36 cellular contexts compared by ENCODE assay signal in genomic region chr20:5164645-5165399, GRCh38. TPM values are rescaled to one million over a fixed set of nuclear protein-coding genes. Genes with fewer than 3 reads are reported as not detected.
DNase-seq lines count a peak whose midpoint lies in the region; ATAC-seq, FAIRE-seq and TF ChIP-seq lines count a peak whose summit lies in the region.
"Had no signal": no experiment of that assay in that cellular context is flagged by ENCODE, and none has a peak within 500 bp of the region (broad histone marks: within the 10 kb centered on the region; RNA-seq: fewer than 3 reads in every experiment).

No MANE protein-coding gene starts in this region.

- H3K27me3 Mint-ChIP-seq in naive thymus-derived CD4-positive, alpha-beta T cell: no peaks in the 10 kb centered on the region
- H3K27me3 Mint-ChIP-seq: activated CD4-positive, alpha-beta memory T cell treated with anti-CD3 and anti-CD28 coated beads, Interleukin-2, amount 10 ng/mL, durations not matched to agents 7 days and 5 days; natural killer cell treated with Interleukin-12 subunit alpha and Interleukin-12 subunit beta and Interleukin-15 and Interleukin-18, amount 100 ng/mL, for 72 hours had no signal

- CTCF ChIA-PET in naive thymus-derived CD4-positive, alpha-beta T cell (lab: Charles Lee): no interaction called here

- peaks cover 0 to 9% (median 0%) of the 10 kb centered on the region in 5 donors for H3K36me3 Mint-ChIP-seq in naive thymus-derived CD4-positive, alpha-beta T cell
- H3K36me3 Mint-ChIP-seq: natural killer cell treated with Interleukin-12 subunit alpha and Interleukin-12 subunit beta and Interleukin-15 and Interleukin-18, amount 100 ng/mL, for 72 hours; stimulated activated effector memory CD8-positive, alpha-beta T cell treated with anti-CD3 and anti-CD28 coated beads, Interleukin-12 subunit alpha, Interleukin-12 subunit beta, amount 100 ng/mL, for 72 hours had no signal

- no peak for FAIRE-seq in HTR-8/SVneo (lab: Jason Lieb, UNC)
- FAIRE-seq: colon, GM18507, GM19239, H1, RCC 7860 had no signal

- H3K4me1 Mint-ChIP-seq in naive thymus-derived CD4-positive, alpha-beta T cell: peaks cover 49 to 85% (median 83%) of the 10 kb centered on the region in 7 donors

- no peaks in the 10 kb centered on the region for H3K9me3 ChIP-seq in left ventricle myocardium inferior (replicated peaks)
- no peaks in the 10 kb centered on the region for H3K9me3 ChIP-seq in naive thymus-derived CD4-positive, alpha-beta T cell (ENCODE audit: control insufficient read depth in 2 of 3, low read length in 3 of 3)
- H3K9me3 ChIP-seq: adrenal gland, body of pancreas, MG63, suprapubic skin, uterus had no signal

- no peak for DNase-seq in left ventricle myocardium inferior
- DNase-seq in cardiac septum (ENCODE audit: low spot score): no peak
- DNase-seq in cerebellum (ENCODE audit: low spot score): peak; percentile 35
- no peak for DNase-seq in naive thymus-derived CD4-positive, alpha-beta T cell
- no peak for DNase-seq in foreskin keratinocyte
- no peak for DNase-seq in NCI-H2029 treated with DMSO at 0.1 percent for 48 hours (lab: John Stamatoyannopoulos, UW)
- DNase-seq in activated CD4-positive, CD25-positive, alpha-beta regulatory T cell treated with anti-CD3 and anti-CD28 coated beads, Interleukin-2, amount 50 U/mL, for 72 hours: no peak
- DNase-seq in HTR-8/SVneo (ENCODE audit: insufficient read length, low spot score): no peak
- DNase-seq: activated CD4-positive, alpha-beta memory T cell treated with anti-CD3 and anti-CD28 coated beads, Interleukin-2, amount 10 ng/mL, durations not matched to agents 7 days and 5 days; activated CD4-positive, alpha-beta T cell treated with anti-CD3 and anti-CD28 coated beads for 1 hour; activated CD8-positive, alpha-beta memory T cell treated with anti-CD3 and anti-CD28 coated beads, Interleukin-2, amount 50 U/mL, for 48 hours; activated naive CD4-positive, alpha-beta T cell treated with Interleukin-2 at 50 U/mL for 16 hours; body of pancreas; CD8-positive, alpha-beta memory T cell; effector CD4-positive, alpha-beta T cell; MG63; NCI-H1105; NCI-H2029; NCI-H345; NCI-H748 treated with DMSO at 0.1 percent for 48 hours; occipital lobe; SHP77 treated with DMSO at 0.1 percent for 48 hours; stimulated activated CD4-positive, alpha-beta T cell treated with anti-CD3 and anti-CD28 coated beads, Interleukin-15, amount 100 ng/mL, for 24 hours; uterus had no signal

- intact Hi-C loops in left ventricle myocardium inferior (cut with micrococcal nuclease) (no loop called here), cardiac septum (cut with DNase I) (no loop called here)
- intact Hi-C loops in naive thymus-derived CD4-positive, alpha-beta T cell (cut with micrococcal nuclease): no loop called here

- no peak for ATAC-seq in naive thymus-derived CD4-positive, alpha-beta T cell
- ATAC-seq in foreskin keratinocyte: no peak
- ATAC-seq: body of pancreas; natural killer cell treated with Interleukin-12 subunit alpha and Interleukin-12 subunit beta and Interleukin-15 and Interleukin-18, amount 100 ng/mL, for 72 hours; stimulated activated effector memory CD8-positive, alpha-beta T cell treated with anti-CD3 and anti-CD28 coated beads, Interleukin-12 subunit alpha, Interleukin-12 subunit beta, amount 100 ng/mL, for 72 hours had no signal

- no peak overlapping the region for H3K4me3 ChIP-seq in left ventricle myocardium inferior
- H3K4me3 ChIP-seq in naive thymus-derived CD4-positive, alpha-beta T cell (ENCODE audit: low read length): no peak overlapping the region
- H3K4me3 ChIP-seq: adrenal gland, body of pancreas, MG63, suprapubic skin, uterus had no signal

- H3K27me3 ChIP-seq in left ventricle myocardium inferior (ENCODE audit: low read depth) (no peaks in the 10 kb centered on the region), foreskin keratinocyte (no peaks in the 10 kb centered on the region)
- H3K27me3 ChIP-seq in naive thymus-derived CD4-positive, alpha-beta T cell (ENCODE audit: control insufficient read depth in 2 of 2, insufficient read depth in 2 of 2, low read length in 2 of 2): no peaks in the 10 kb centered on the region
- H3K27me3 ChIP-seq: adrenal gland, body of pancreas, MG63, suprapubic skin, uterus had no signal

- H3K27ac ChIP-seq in left ventricle myocardium inferior (replicated peaks) (peak overlapping the region; percentile 42), foreskin keratinocyte (no peak overlapping the region)
- no peak overlapping the region for H3K27ac ChIP-seq in naive thymus-derived CD4-positive, alpha-beta T cell (ENCODE audit: low read depth, low read length)
- H3K27ac ChIP-seq: adrenal gland, body of pancreas, HL-60, KMS-11, suprapubic skin, uterus had no signal

- H3K36me3 ChIP-seq in left ventricle myocardium inferior: no peaks in the 10 kb centered on the region
- H3K36me3 ChIP-seq in naive thymus-derived CD4-positive, alpha-beta T cell (ENCODE audit: control insufficient read depth in 2 of 3, insufficient read depth in 3 of 3, low read length in 3 of 3): no peaks in the 10 kb centered on the region
- H3K36me3 ChIP-seq: adrenal gland, MG63, suprapubic skin, uterus had no signal

- no peak for TF ChIP-seq CTCF in left ventricle myocardium inferior (IDR thresholded peaks at IDR 0.05; ENCODE audit: borderline replicate concordance)
- no peak for TF ChIP-seq CTCF in foreskin keratinocyte (conservative IDR thresholded peaks at IDR 0.05)

- no peaks in the 10 kb centered on the region for H3K9me3 Mint-ChIP-seq in naive thymus-derived CD4-positive, alpha-beta T cell
- H3K9me3 Mint-ChIP-seq: activated CD4-positive, alpha-beta memory T cell treated with anti-CD3 and anti-CD28 coated beads, Interleukin-2, amount 10 ng/mL, durations not matched to agents 7 days and 5 days; activated T-helper 1 cell treated with anti-CD3 and anti-CD28 coated beads, Interleukin-12 subunit alpha, Interleukin-12 subunit beta, Interleukin-2, Interleukin-4 antibody, amounts not matched to agents 30 ng/mL and 10 ng/mL and 1 ng/mL, durations not matched to agents 14 hours and 24 hours and 36 hours; CD8-positive, alpha-beta memory T cell; natural killer cell treated with Interleukin-12 subunit alpha and Interleukin-12 subunit beta and Interleukin-15 and Interleukin-18, amount 100 ng/mL, for 72 hours; stimulated activated effector memory CD8-positive, alpha-beta T cell treated with anti-CD3 and anti-CD28 coated beads, Interleukin-12 subunit alpha, Interleukin-12 subunit beta, amount 100 ng/mL, for 72 hours had no signal

- H3K4me3 Mint-ChIP-seq in naive thymus-derived CD4-positive, alpha-beta T cell: no peak overlapping the region
- H3K4me3 Mint-ChIP-seq: activated CD4-positive, alpha-beta memory T cell treated with anti-CD3 and anti-CD28 coated beads, Interleukin-2, amount 10 ng/mL, durations not matched to agents 7 days and 5 days; activated T-helper 1 cell treated with anti-CD3 and anti-CD28 coated beads, Interleukin-12 subunit alpha, Interleukin-12 subunit beta, Interleukin-2, Interleukin-4 antibody, amounts not matched to agents 30 ng/mL and 10 ng/mL and 1 ng/mL, durations not matched to agents 14 hours and 24 hours and 36 hours; CD8-positive, alpha-beta memory T cell; natural killer cell treated with Interleukin-12 subunit alpha and Interleukin-12 subunit beta and Interleukin-15 and Interleukin-18, amount 100 ng/mL, for 72 hours; stimulated activated effector memory CD8-positive, alpha-beta T cell treated with anti-CD3 and anti-CD28 coated beads, Interleukin-12 subunit alpha, Interleukin-12 subunit beta, amount 100 ng/mL, for 72 hours had no signal

- H3K27ac Mint-ChIP-seq in naive thymus-derived CD4-positive, alpha-beta T cell: peak overlapping the region in 5 of 9 donors; percentile 5 to 37 (median 8)
- H3K27ac Mint-ChIP-seq: activated CD4-positive, alpha-beta memory T cell treated with anti-CD3 and anti-CD28 coated beads, Interleukin-2, amount 10 ng/mL, durations not matched to agents 7 days and 5 days; activated T-helper 1 cell treated with anti-CD3 and anti-CD28 coated beads, Interleukin-12 subunit alpha, Interleukin-12 subunit beta, Interleukin-2, Interleukin-4 antibody, amounts not matched to agents 30 ng/mL and 10 ng/mL and 1 ng/mL, durations not matched to agents 14 hours and 24 hours and 36 hours had no signal

- H3K4me1 ChIP-seq in left ventricle myocardium inferior: peaks cover 92% of the 10 kb centered on the region
- peaks cover 0 to 21% of the 10 kb centered on the region in 2 donors for H3K4me1 ChIP-seq in naive thymus-derived CD4-positive, alpha-beta T cell (ENCODE audit: control insufficient read depth in 2 of 2, insufficient read depth in 2 of 2, low read length in 2 of 2)
- peaks cover 13% of the 10 kb centered on the region for H3K4me1 ChIP-seq in foreskin keratinocyte
- H3K4me1 ChIP-seq: uterus had no signal

- POLR2A ChIA-PET in naive thymus-derived CD4-positive, alpha-beta T cell (lab: Charles Lee): no interaction called here

RNA-seq across cellular contexts. Expression of gene CDS2, which starts 38.0 kb away (rescaled TPM):
- 79.0 TPM for total RNA-seq in left ventricle myocardium inferior
- 84.0 TPM for total RNA-seq in cardiac septum
- total RNA-seq in cerebellum: 69.6 TPM
- 10 to 100 TPM; 48.3 to 58.3 (median 57.8) TPM for total RNA-seq in naive thymus-derived CD4-positive, alpha-beta T cell
- 10 to 100 TPM; 34.9 to 37.8 TPM for polyA plus RNA-seq in naive thymus-derived CD4-positive, alpha-beta T cell
- total RNA-seq in foreskin keratinocyte: 22.6 and 25.2 TPM in 2 replicates
- 14.0 and 15.9 TPM in 2 replicates for polyA plus RNA-seq in foreskin keratinocyte

RNA-seq across cellular contexts. Expression of gene PCNA, which starts 45.1 kb away (rescaled TPM):
- total RNA-seq in left ventricle myocardium inferior (28.0 TPM), cardiac septum (16.7 TPM), cerebellum (52.4 TPM), foreskin keratinocyte (222 and 256 TPM in 2 replicates)
- 100 to 1,000 TPM in 1 of 5 experiments, 10 to 100 TPM in 4; 21.6 to 392 (median 39.3) TPM for total RNA-seq in naive thymus-derived CD4-positive, alpha-beta T cell
- polyA plus RNA-seq in naive thymus-derived CD4-positive, alpha-beta T cell: 10 to 100 TPM; 48.3 to 67.4 TPM
- polyA plus RNA-seq in foreskin keratinocyte: 209 and 255 TPM in 2 replicates

RNA-seq across cellular contexts. Expression of gene TMEM230, which starts 51.9 kb away (rescaled TPM):
- total RNA-seq in left ventricle myocardium inferior: 83.0 TPM
- total RNA-seq in cardiac septum: 74.9 TPM
- 60.9 TPM for total RNA-seq in cerebellum
- 10 to 100 TPM; 48.5 to 91.7 (median 75.5) TPM for total RNA-seq in naive thymus-derived CD4-positive, alpha-beta T cell
- polyA plus RNA-seq in naive thymus-derived CD4-positive, alpha-beta T cell: 100 to 1,000 TPM; 187 to 192 TPM
- 84.7 and 110 TPM in 2 replicates for total RNA-seq in foreskin keratinocyte
- polyA plus RNA-seq in foreskin keratinocyte: 84.0 and 101 TPM in 2 replicates
